ENCODE assay signal across 18 cellular contexts in the genomic region with DNA sequence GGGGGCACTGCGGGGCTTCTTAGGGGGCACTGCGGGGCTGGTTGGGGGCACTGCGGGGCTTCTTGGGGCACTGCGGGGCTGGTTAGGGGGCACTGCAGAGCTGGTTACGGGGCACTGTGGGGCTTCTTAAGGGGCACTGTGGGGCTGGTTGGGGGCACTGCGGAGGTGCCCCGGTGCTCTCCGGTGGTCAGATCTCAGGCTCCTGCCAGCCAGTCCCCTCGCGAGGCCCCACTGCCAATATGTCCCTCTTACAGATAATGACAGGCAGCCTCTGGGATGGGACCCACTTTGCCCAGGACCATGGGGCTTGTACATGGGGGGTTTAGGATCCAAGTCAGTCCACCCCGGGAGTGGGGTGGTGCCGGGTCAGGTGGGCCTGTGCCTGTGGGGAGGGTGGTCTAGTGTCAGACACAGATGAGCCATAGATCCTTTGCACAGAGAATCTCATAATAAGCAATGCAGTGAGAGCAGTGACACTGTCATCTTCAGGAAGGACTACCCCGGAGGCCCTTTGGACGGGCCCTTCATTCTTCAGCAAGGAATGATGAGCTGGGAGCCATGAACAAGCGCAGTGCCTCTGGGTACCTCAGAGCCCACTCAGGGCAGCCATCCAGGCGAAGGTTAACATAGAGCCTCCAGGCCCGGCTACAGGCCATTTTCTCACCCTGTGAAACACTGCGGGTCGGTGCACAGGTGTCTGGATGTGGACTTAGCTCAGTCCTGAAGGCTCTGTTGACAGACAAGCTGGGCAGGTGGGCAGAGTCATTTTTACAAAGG. TPM values are rescaled to one million over a fixed set of nuclear protein-coding genes. Genes with fewer than 3 reads are reported as not detected.
DNase-seq lines count a peak whose midpoint lies in the region; ATAC-seq and TF ChIP-seq lines count a peak whose summit lies in the region.
"Had no signal": no experiment of that assay in that cellular context is flagged by ENCODE, and none has a peak within 500 bp of the region (broad histone marks: within the 10 kb centered on the region; RNA-seq: fewer than 3 reads in every experiment).

No MANE protein-coding gene starts in this region.

- TF ChIP-seq CTCF in heart left ventricle (IDR thresholded peaks at IDR 0.05): no peak
- TF ChIP-seq CTCF in left lung (IDR thresholded peaks at IDR 0.05): no peak

- H3K27me3 ChIP-seq in right cardiac atrium (ENCODE audit: control insufficient read depth, insufficient read depth) (no peaks in the 10 kb centered on the region), heart left ventricle (no peaks in the 10 kb centered on the region), left lung (no peaks in the 10 kb centered on the region)
- H3K27me3 ChIP-seq: BLaER1, Peyer's patch had no signal

- intact Hi-C loops in right cardiac atrium (cut with DNase I): loop anchor here in 1 of 4 donors (5.0 kb wide), 1 partner anchor 223 kb away; no protein-coding TSS in a partner anchor
- intact Hi-C loops in heart left ventricle (cut with DNase I): loop anchor here in 1 of 10 donors (10.0 kb wide), 1 partner anchor 1005 kb away; no protein-coding TSS in a partner anchor
- intact Hi-C loops in left lung (cut with DNase I): no loop called here
- intact Hi-C loops in posterior vena cava (cut with DNase I): no loop called here

- ATAC-seq in right cardiac atrium (no peak), heart left ventricle (no peak), left lung (no peak), GM19023 (IDR thresholded peaks at IDR 0.05; ENCODE audit: unreplicated experiment) (no peak), GM18520 (IDR thresholded peaks at IDR 0.05; ENCODE audit: unreplicated experiment) (no peak)
- ATAC-seq: CD8-positive, alpha-beta T cell had no signal

- WGBS in right cardiac atrium: 88% methylated on average over 19 of the region's 19 CpGs
- 87 to 92% (median 91%) methylated on average over 7 to 19 of the region's 19 CpGs for WGBS in heart left ventricle, 4 donors

- no peak overlapping the region for H3K27ac ChIP-seq in right cardiac atrium (ENCODE audit: low read length)
- no peak overlapping the region for H3K27ac ChIP-seq in heart left ventricle
- H3K27ac ChIP-seq in left lung: no peak overlapping the region
- H3K27ac ChIP-seq: BLaER1 had no signal

- H3K4me3 ChIP-seq in right cardiac atrium (ENCODE audit: low read length) (no peak overlapping the region), heart left ventricle (no peak overlapping the region), left lung (no peak overlapping the region)
- H3K4me3 ChIP-seq: BLaER1, Peyer's patch had no signal

- H3K4me1 ChIP-seq in right cardiac atrium (ENCODE audit: control insufficient read depth, insufficient read depth, low read length) (no peaks in the 10 kb centered on the region), heart left ventricle (peaks cover 0 to 31% (median 10%) of the 10 kb centered on the region in 12 donors), left lung (no peaks in the 10 kb centered on the region)

- H3K36me3 ChIP-seq in heart left ventricle (no peaks in the 10 kb centered on the region), left lung (no peaks in the 10 kb centered on the region)
- H3K36me3 ChIP-seq: Peyer's patch had no signal

- no peak for TF ChIP-seq POLR2A in heart left ventricle (IDR thresholded peaks at IDR 0.05)

- H3K9me3 ChIP-seq in right cardiac atrium (ENCODE audit: control insufficient read depth, low read length) (peaks cover 2% of the 10 kb centered on the region), heart left ventricle (peaks cover 0 to 11% (median 2%) of the 10 kb centered on the region in 12 donors), left lung (peaks cover 0 to 6% of the 10 kb centered on the region in 2 donors)
- H3K9me3 ChIP-seq: Peyer's patch had no signal

- DNase-seq in right cardiac atrium (peak in 2 of 3 donors; percentile 8 to 36), heart left ventricle (no peak), left lung (peak; percentile 30 to 37), posterior vena cava (ENCODE audit: low spot score) (peak; percentile 44)
- no peak for DNase-seq in activated CD4-positive, CD25-positive, alpha-beta regulatory T cell (lab: John Stamatoyannopoulos, UW)
- DNase-seq: Calu3; CD8-positive, alpha-beta T cell; DMS53; KBM-7; NCI-H1105; NCI-H1694; NCI-H2081 treated with DMSO at 0.1 percent for 48 hours; NCI-H446 treated with DMSO at 0.1 percent for 48 hours; SHP77 had no signal

RNA-seq across cellular contexts. Expression of a gene that starts 38.2 kb away (rescaled TPM):
- total RNA-seq in right cardiac atrium: 10 to 100 TPM; 16.0 to 35.8 (median 26.1) TPM
- polyA plus RNA-seq in right cardiac atrium: 15.4 TPM
- 10 to 100 TPM in 7 of 9 donors, 1 to 10 TPM in 2; 7.6 to 91.3 (median 13.4) TPM for total RNA-seq in heart left ventricle
- polyA plus RNA-seq in heart left ventricle: 10 to 100 TPM in 1 of 2 donors, 1 to 10 TPM in 1; 8.5 to 18.9 TPM
- 100 to 1,000 TPM; 205 to 357 TPM for total RNA-seq in left lung
- total RNA-seq in posterior vena cava: 100 to 1,000 TPM in 1 of 2 donors, 10 to 100 TPM in 1; 71.1 to 196 TPM
- total RNA-seq: Calu3 had no signal

Comparison
In these comparisons a context has a peak if more than half of its experiments do, and no peak if none do; other contexts are left out.
1. DNase-seq: peak in right cardiac atrium (2 of 3), left lung (2 of 2) and posterior vena cava (single experiment); none in heart left ventricle (0 of 5) and activated CD4-positive, CD25-positive, alpha-beta regulatory T cell (0 of 4).